In genomic region chr2:133765693-133766092, GRCh38 we compare ENCODE assay signal across 14 cellular contexts.
DNase-seq lines count a peak whose midpoint lies in the region; ATAC-seq and TF ChIP-seq lines count a peak whose summit lies in the region.
"Had no signal": no experiment of that assay in that cellular context is flagged by ENCODE, and none has a peak within 500 bp of the region (broad histone marks: within the 10 kb centered on the region; RNA-seq: fewer than 3 reads in every experiment).

No MANE protein-coding gene starts in this region.

- H3K27ac ChIP-seq in psoas muscle, result no peak overlapping the region

- ATAC-seq in psoas muscle (peak in 3 of 4 donors; percentile 40 to 76 (median 47)), GM18505 (IDR thresholded peaks at IDR 0.05; ENCODE audit: unreplicated experiment) (no peak)
- ATAC-seq: Panc1 had no signal

- intact Hi-C loops in psoas muscle (cut with DNase I), result no loop called here

- no peaks in the 10 kb centered on the region for H3K27me3 ChIP-seq in psoas muscle (ENCODE audit: insufficient read depth in 3 of 3, low read length in 2 of 3)

- no peaks in the 10 kb centered on the region for H3K9me3 ChIP-seq in psoas muscle

- no peaks in the 10 kb centered on the region for H3K36me3 ChIP-seq in psoas muscle (ENCODE audit: insufficient read depth in 1 of 2, low read depth in 1 of 2)

- in situ Hi-C loops in astrocyte of the spinal cord (cut with HindIII; ENCODE audit: low sequenced_read_pairs), result no loop called here

- H3K4me3 ChIP-seq in astrocyte of the spinal cord (ENCODE audit: low read depth, low read length) (no peak overlapping the region), psoas muscle (no peak overlapping the region)
- H3K4me3 ChIP-seq: smooth muscle cell had no signal

- no peak for TF ChIP-seq CTCF in astrocyte of the spinal cord (IDR thresholded peaks at IDR 0.05; ENCODE audit: low read depth, low read length)
- TF ChIP-seq CTCF in psoas muscle (IDR thresholded peaks at IDR 0.05), result no peak

- peak; percentile 36 for DNase-seq in EL
- peak; percentile 84 for DNase-seq in astrocyte of the spinal cord (ENCODE audit: low read depth, low spot score)
- peak; percentile 15 for DNase-seq in inferior parietal cortex (ENCODE audit: extremely low spot score)
- no peak for DNase-seq in psoas muscle
- no peak for DNase-seq in NCI-H1048 (lab: John Stamatoyannopoulos, UW)
- DNase-seq in AG08395 (ENCODE audit: low spot score), result no peak
- no peak for DNase-seq in COLO668 (lab: John Stamatoyannopoulos, UW; ENCODE audit: unreplicated experiment)
- DNase-seq: activated naive CD4-positive, alpha-beta T cell treated with anti-CD3 and anti-CD28 coated beads, Interleukin-2, amount 10 ng/mL, durations not matched to agents 7 days and 5 days; Karpas-422; NCI-H187 treated with DMSO at 0.1 percent for 48 hours; NCI-H526 treated with DMSO at 0.1 percent for 48 hours had no signal

- no peaks in the 10 kb centered on the region for H3K4me1 ChIP-seq in psoas muscle

- WGBS in psoas muscle, 3 donors, result 20 to 31% (median 30%) methylated on average over 2 of the region's 2 CpGs

- TF ChIP-seq POLR2A in GM18505 (IDR thresholded peaks at IDR 0.05; ENCODE audit: borderline replicate concordance, extremely low read depth, insufficient read depth, insufficient read length), result no peak

Comparison
In these comparisons a context has a peak if more than half of its experiments do, and no peak if none do; other contexts are left out.
1. DNase-seq: peak in EL (single experiment), astrocyte of the spinal cord (single experiment) and inferior parietal cortex (single experiment); none in psoas muscle (0 of 2), NCI-H1048 (single experiment), AG08395 (single experiment) and COLO668 (single experiment).